8 cellular contexts compared by ENCODE assay signal in genomic region chr19:30719991-30720329, GRCh38.
DNase-seq lines count a peak whose midpoint lies in the region; ATAC-seq and TF ChIP-seq lines count a peak whose summit lies in the region.

No MANE protein-coding gene starts in this region.

- ATAC-seq in SK-N-SH treated with all-trans-retinoic acid at 6 μM for 48 hours, result no peak
- peak; percentile 46 for ATAC-seq in Right ventricle myocardium inferior
- ATAC-seq in GM18868 (IDR thresholded peaks at IDR 0.05; ENCODE audit: unreplicated experiment), result no peak
- ATAC-seq in GM18517 (IDR thresholded peaks at IDR 0.05; ENCODE audit: unreplicated experiment), result no peak

- H3K4me3 ChIP-seq in parathyroid adenoma (ENCODE audit: low read depth, low read length), result peak overlapping the region; percentile 63

- no peak for TF ChIP-seq CTCF in parathyroid adenoma (IDR thresholded peaks at IDR 0.05)

- H3K9me3 ChIP-seq in parathyroid adenoma (ENCODE audit: control insufficient read depth, low read length), result no peaks in the 10 kb centered on the region

- H3K27me3 ChIP-seq in parathyroid adenoma (ENCODE audit: control insufficient read depth, insufficient read depth, low read length), result no peaks in the 10 kb centered on the region

- no peaks in the 10 kb centered on the region for H3K79me2 ChIP-seq in parathyroid adenoma

- peak overlapping the region; percentile 91 for H3K4me2 ChIP-seq in parathyroid adenoma (ENCODE audit: low read length)

- peak overlapping the region; percentile 97 for H2AFZ ChIP-seq in parathyroid adenoma

- no peak overlapping the region for H3K9ac ChIP-seq in parathyroid adenoma

- intact Hi-C loops in Right ventricle myocardium inferior (cut with DNase I), result no loop called here

- H3K36me3 ChIP-seq in parathyroid adenoma (ENCODE audit: control insufficient read depth, insufficient read depth, low read length), result no peaks in the 10 kb centered on the region

- no peaks in the 10 kb centered on the region for H3K4me1 ChIP-seq in parathyroid adenoma

- DNase-seq in DMS114 treated with DMSO at 0.1 percent for 48 hours (lab: John Stamatoyannopoulos, UW; ENCODE audit: unreplicated experiment), result peak; percentile 25
- no peak for DNase-seq in Right ventricle myocardium inferior (ENCODE audit: missing footprints)
- no peak for DNase-seq in cerebellar nuclear complex (lab: John Stamatoyannopoulos, UW)
- no peak for DNase-seq in HK-2 (ENCODE audit: unreplicated experiment)

- H3K27ac ChIP-seq in parathyroid adenoma, result peak overlapping the region; percentile 69

TF ChIP-seq in SK-N-SH treated with all-trans-retinoic acid at 6 μM for 48 hours, 23 proteins besides CTCF, POLR2A, EP300 and RAD21:
- TF ChIP-seq ESRRG (CRISPR knock-in tag; IDR thresholded peaks at IDR 0.05) (no peak), TCF4 (CRISPR knock-in tag; IDR thresholded peaks at IDR 0.05; ENCODE audit: borderline replicate concordance) (peak; percentile 52; the same call in 1 of the 2 replicates), ZFP30 (CRISPR knock-in tag; IDR thresholded peaks at IDR 0.05) (no peak)
